Comparison of ENCODE assay signal across 36 cellular contexts in the genomic region with DNA sequence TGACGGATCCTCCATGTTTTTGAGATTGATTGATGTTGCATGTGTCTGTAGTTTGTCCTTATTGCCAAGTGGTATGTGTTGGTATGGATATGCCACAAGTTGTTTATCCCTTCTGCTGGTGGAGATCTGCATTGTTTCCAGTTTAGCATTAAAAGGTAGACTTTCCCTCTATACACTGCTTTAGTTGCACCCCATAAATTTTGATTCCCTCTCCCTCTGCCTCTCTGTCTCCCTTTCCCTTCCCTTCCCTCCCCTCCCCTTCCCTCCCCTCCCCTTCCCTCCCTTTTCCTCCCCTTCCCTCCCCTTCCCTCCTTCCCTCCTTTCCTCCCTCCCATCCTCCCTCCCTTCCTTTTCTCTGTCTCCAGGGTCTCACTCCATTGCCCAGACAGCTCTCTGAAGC. TPM values are rescaled to one million over a fixed set of nuclear protein-coding genes. Genes with fewer than 3 reads are reported as not detected.
"Had no signal": no experiment of that assay in that cellular context is flagged by ENCODE, and none has a peak within 500 bp of the region (broad histone marks: within the 10 kb centered on the region; RNA-seq: fewer than 3 reads in every experiment).

No MANE protein-coding gene starts in this region.

- H3K9me3 ChIP-seq: MG63 had no signal

- H3K36me3 ChIP-seq: MG63 had no signal

- H3K27me3 ChIP-seq: MG63 had no signal

- DNase-seq: Karpas-422, Kasumi-1, MM.1S, MV-4-11, NCI-H1048, NCI-H1092, NCI-H1092 treated with DMSO at 0.1 percent for 48 hours, NCI-H1105, NCI-H1105 treated with DMSO at 0.1 percent for 48 hours, NCI-H1417, NCI-H1417 treated with DMSO at 0.1 percent for 48 hours, NCI-H1436, NCI-H1436 treated with DMSO at 0.1 percent for 48 hours, NCI-H146, NCI-H1694, NCI-H1694 treated with DMSO at 0.1 percent for 48 hours, NCI-H187, NCI-H187 treated with DMSO at 0.1 percent for 48 hours, NCI-H1930, NCI-H2029, NCI-H2029 treated with DMSO at 0.1 percent for 48 hours, NCI-H2081, NCI-H2081 treated with DMSO at 0.1 percent for 48 hours, NCI-H2107, NCI-H2171, NCI-H2171 treated with DMSO at 0.1 percent for 48 hours, NCI-H2227 treated with DMSO at 0.1 percent for 48 hours, NCI-H226, NCI-H345, NCI-H446, NCI-H446 treated with DMSO at 0.1 percent for 48 hours, NCI-H510A, NCI-H510A treated with DMSO at 0.1 percent for 48 hours had no signal

- H3K4me3 ChIP-seq: MG63 had no signal

RNA-seq across cellular contexts. Expression of a gene that starts 18.6 kb away (rescaled TPM):
- total RNA-seq: M059J, NCI-H460 had no signal
